8 cellular contexts compared by ENCODE assay signal in the genomic region with DNA sequence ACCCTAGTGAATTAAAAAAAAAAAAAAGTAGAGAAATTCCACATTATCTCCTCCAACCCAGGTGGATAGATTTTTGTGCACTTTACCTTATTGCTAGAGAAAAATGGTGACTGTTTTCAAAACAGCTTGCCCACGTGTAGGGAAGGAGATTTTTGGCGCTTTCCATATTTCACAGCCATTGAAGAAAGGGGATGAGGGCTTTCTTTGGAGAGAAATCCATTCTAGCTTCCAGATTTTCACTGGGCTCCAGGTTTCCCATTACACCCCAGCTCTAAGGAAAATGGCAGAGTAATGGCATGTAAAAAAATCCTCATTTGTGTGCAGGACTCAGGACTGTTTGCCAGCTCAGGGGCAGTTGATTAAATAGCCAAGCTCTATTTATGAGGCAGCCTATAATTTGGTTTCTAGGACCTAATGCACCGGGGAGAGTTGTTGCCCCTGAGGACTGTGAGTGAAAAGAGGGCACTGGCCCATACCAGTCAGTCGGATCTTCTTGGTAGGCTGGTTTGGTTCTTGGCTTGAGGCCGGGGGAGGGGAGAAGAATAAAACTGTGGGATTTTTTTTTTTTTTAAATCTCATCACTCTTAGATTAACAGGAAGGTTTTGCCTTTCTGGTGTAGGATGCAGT. TPM values are rescaled to one million over a fixed set of nuclear protein-coding genes. Genes with fewer than 3 reads are reported as not detected.
A peak's percentile ranks its signal among the peaks of the same experiment; 100 is the strongest.
DNase-seq lines count a peak whose midpoint lies in the region; ATAC-seq and TF ChIP-seq lines count a peak whose summit lies in the region.

No MANE protein-coding gene starts in this region.

- no peaks in the 10 kb centered on the region for H3K9me3 Mint-ChIP-seq in activated CD4-positive, alpha-beta T cell treated with anti-CD3 and anti-CD28 coated beads, Interleukin-2, amount 10 ng/mL, durations not matched to agents 7 days and 5 days
- H3K9me3 Mint-ChIP-seq in activated naive CD4-positive, alpha-beta T cell treated with anti-CD3 and anti-CD28 coated beads, Interleukin-2, amount 50 U/mL, for 72 hours = no peaks in the 10 kb centered on the region

- H3K36me3 ChIP-seq in kidney epithelial cell (ENCODE audit: control insufficient read depth, insufficient read depth, low read length) (no peaks in the 10 kb centered on the region), thymus (ENCODE audit: control insufficient read depth, insufficient read depth) (no peaks in the 10 kb centered on the region)

- no peak for DNase-seq in activated CD4-positive, alpha-beta T cell treated with anti-CD3 and anti-CD28 coated beads, Interleukin-2, amount 10 ng/mL, durations not matched to agents 7 days and 5 days
- no peak for DNase-seq in activated CD4-positive, alpha-beta T cell treated with anti-CD3 and anti-CD28 coated beads, Interleukin-2, amount 50 U/mL, for 48 hours
- DNase-seq in activated naive CD4-positive, alpha-beta T cell treated with anti-CD3 and anti-CD28 coated beads, Interleukin-2, amount 50 U/mL, for 72 hours (ENCODE audit: low spot score in 2 of 2) = no peak
- no peak for DNase-seq in kidney epithelial cell (ENCODE audit: low read depth)
- DNase-seq in SIG-M5 treated with dmso at 0.1 percent for 504 hours (lab: John Stamatoyannopoulos, UW; ENCODE audit: unreplicated experiment) = no peak
- DNase-seq in SHP77 treated with DMSO at 0.1 percent for 48 hours (lab: John Stamatoyannopoulos, UW) = no peak

- H3K27me3 ChIP-seq in kidney epithelial cell (ENCODE audit: control insufficient read depth, insufficient read depth, low read length) (no peaks in the 10 kb centered on the region), thymus (ENCODE audit: control insufficient read depth, insufficient read depth) (no peaks in the 10 kb centered on the region)

- ATAC-seq in activated naive CD4-positive, alpha-beta T cell treated with anti-CD3 and anti-CD28 coated beads, Interleukin-2, amount 50 U/mL, for 72 hours = no peak
- ATAC-seq in HG02970 (IDR thresholded peaks at IDR 0.05; ENCODE audit: low FRiP score, unreplicated experiment) = no peak

- 53% methylated on average over 5 of the region's 5 CpGs for WGBS in thymus

- H3K4me3 Mint-ChIP-seq in activated CD4-positive, alpha-beta T cell treated with anti-CD3 and anti-CD28 coated beads, Interleukin-2, amount 10 ng/mL, durations not matched to agents 7 days and 5 days = peak overlapping the region; percentile 83

- no peak for TF ChIP-seq CTCF in kidney epithelial cell (IDR thresholded peaks at IDR 0.05; ENCODE audit: insufficient read depth, low read length, poor library complexity, severe bottlenecking)

- H3K4me3 ChIP-seq in kidney epithelial cell (ENCODE audit: low read depth, low read length) (peak overlapping the region; percentile 51), thymus (ENCODE audit: low read length) (peak overlapping the region; percentile 70)

- H3K27me3 Mint-ChIP-seq in activated CD4-positive, alpha-beta T cell treated with anti-CD3 and anti-CD28 coated beads, Interleukin-2, amount 10 ng/mL, durations not matched to agents 7 days and 5 days = no peaks in the 10 kb centered on the region

- H3K9me3 ChIP-seq in thymus (ENCODE audit: control insufficient read depth) = no peaks in the 10 kb centered on the region

- peak overlapping the region; percentile 98 for H3K27ac ChIP-seq in thymus (ENCODE audit: low read depth)

- POLR2A ChIA-PET in activated CD4-positive, alpha-beta T cell treated with anti-CD3 and anti-CD28 coated beads, Interleukin-2, amount 10 ng/mL, durations not matched to agents 7 days and 5 days (lab: Charles Lee) = interaction anchor here (0.6 to 2.2 kb wide), 4 partner anchors 8 to 94 kb away, joined by 3 to 11 read pairs (median 6); a partner anchor contains a TSS

- peaks cover 32% of the 10 kb centered on the region for H3K4me1 Mint-ChIP-seq in activated CD4-positive, alpha-beta T cell treated with anti-CD3 and anti-CD28 coated beads, Interleukin-2, amount 10 ng/mL, durations not matched to agents 7 days and 5 days

- peak overlapping the region; percentile 96 for H3K27ac Mint-ChIP-seq in activated CD4-positive, alpha-beta T cell treated with anti-CD3 and anti-CD28 coated beads, Interleukin-2, amount 10 ng/mL, durations not matched to agents 7 days and 5 days
- peak overlapping the region; percentile 95 to 99 for H3K27ac Mint-ChIP-seq in activated naive CD4-positive, alpha-beta T cell treated with anti-CD3 and anti-CD28 coated beads, Interleukin-2, amount 50 U/mL, for 72 hours

- CTCF ChIA-PET in activated CD4-positive, alpha-beta T cell treated with anti-CD3 and anti-CD28 coated beads, Interleukin-2, amount 10 ng/mL, durations not matched to agents 7 days and 5 days (lab: Charles Lee) = interaction anchor here (0.6 to 5.9 kb wide), 10 partner anchors 8 to 404 kb away, joined by 3 to 34 read pairs (median 6); no protein-coding TSS in a partner anchor

- peaks cover 12% of the 10 kb centered on the region for H3K4me1 ChIP-seq in thymus (ENCODE audit: control insufficient read depth, insufficient read depth, low read length)

- H3K36me3 Mint-ChIP-seq in activated CD4-positive, alpha-beta T cell treated with anti-CD3 and anti-CD28 coated beads, Interleukin-2, amount 10 ng/mL, durations not matched to agents 7 days and 5 days (ENCODE audit: low read depth) = no peaks in the 10 kb centered on the region
- H3K36me3 Mint-ChIP-seq in activated naive CD4-positive, alpha-beta T cell treated with anti-CD3 and anti-CD28 coated beads, Interleukin-2, amount 50 U/mL, for 72 hours = peaks cover 0 to 22% of the 10 kb centered on the region in 2 donors

RNA-seq across cellular contexts. Expression of a gene that starts 2.1 kb away (rescaled TPM):
- total RNA-seq in activated CD4-positive, alpha-beta T cell treated with anti-CD3 and anti-CD28 coated beads, Interleukin-2, amount 10 ng/mL, durations not matched to agents 7 days and 5 days = 100 to 1,000 TPM; 120 TPM
- total RNA-seq in activated naive CD4-positive, alpha-beta T cell treated with anti-CD3 and anti-CD28 coated beads, Interleukin-2, amount 50 U/mL, for 72 hours = 100 to 1,000 TPM; 110 to 116 TPM
- total RNA-seq in kidney epithelial cell = 43.7 and 63.1 TPM in 2 replicates
- 30.7 TPM for polyA plus RNA-seq in thymus
